ENCODE assay signal across 2 cellular contexts in genomic region chr5:173314166-173314952, GRCh38.
A peak's percentile ranks its signal among the peaks of the same experiment; 100 is the strongest.
TF ChIP-seq lines count a peak whose summit lies in the region.

No MANE protein-coding gene starts in this region.

TF ChIP-seq in IMR-90, 13 proteins besides CTCF, POLR2A, EP300 and RAD21:
- TF ChIP-seq RCOR1 (IDR thresholded peaks at IDR 0.05; ENCODE audit: insufficient replicate concordance, low read length) (no peak), MAZ (IDR thresholded peaks at IDR 0.05; ENCODE audit: borderline replicate concordance, low read depth, low read length) (no peak), MXI1 (IDR thresholded peaks at IDR 0.05; ENCODE audit: borderline replicate concordance, low read depth, low read length) (no peak), CHD1 (IDR thresholded peaks at IDR 0.05; ENCODE audit: low read depth, low read length) (no peak), NFE2L2 (IDR thresholded peaks at IDR 0.05; ENCODE audit: low read depth, low read length) (no peak), BHLHE40 (IDR thresholded peaks at IDR 0.05; ENCODE audit: low read depth, low read length) (no peak), MAFK (IDR thresholded peaks at IDR 0.05; ENCODE audit: low read depth, low read length) (no peak), FOS (IDR thresholded peaks at IDR 0.05; ENCODE audit: low read depth, low read length) (no peak), SMC3 (IDR thresholded peaks at IDR 0.05; ENCODE audit: low read depth, low read length) (no peak), RFX5 (IDR thresholded peaks at IDR 0.05; ENCODE audit: low read depth, low read length) (no peak), ELK1 (IDR thresholded peaks at IDR 0.05; ENCODE audit: borderline replicate concordance, low read depth, low read length) (no peak)
- TF ChIP-seq, protein P1, sequence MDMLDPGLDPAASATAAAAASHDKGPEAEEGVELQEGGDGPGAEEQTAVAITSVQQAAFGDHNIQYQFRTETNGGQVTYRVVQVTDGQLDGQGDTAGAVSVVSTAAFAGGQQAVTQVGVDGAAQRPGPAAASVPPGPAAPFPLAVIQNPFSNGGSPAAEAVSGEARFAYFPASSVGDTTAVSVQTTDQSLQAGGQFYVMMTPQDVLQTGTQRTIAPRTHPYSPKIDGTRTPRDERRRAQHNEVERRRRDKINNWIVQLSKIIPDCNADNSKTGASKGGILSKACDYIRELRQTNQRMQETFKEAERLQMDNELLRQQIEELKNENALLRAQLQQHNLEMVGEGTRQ (IDR thresholded peaks at IDR 0.05; ENCODE audit: low read depth, low read length): no peak; the same call in 1 of the 2 replicates

TF ChIP-seq in H1, 55 proteins besides CTCF, POLR2A, EP300 and RAD21:
- TF ChIP-seq POLR2AphosphoS5 (IDR thresholded peaks at IDR 0.05; ENCODE audit: low read depth, low read length): peak; percentile 60
- TF ChIP-seq CHD2 (IDR thresholded peaks at IDR 0.05; ENCODE audit: low read length): no peak
